In genomic region chr6:33313105-33313708, GRCh38 we compare ENCODE assay signal across 8 cellular contexts. TPM values are rescaled to one million over a fixed set of nuclear protein-coding genes. Genes with fewer than 3 reads are reported as not detected.
A peak's percentile ranks its signal among the peaks of the same experiment; 100 is the strongest.
DNase-seq lines count a peak whose midpoint lies in the region; ATAC-seq and TF ChIP-seq lines count a peak whose summit lies in the region.

No MANE protein-coding gene starts in this region.

- H3K9me3 Mint-ChIP-seq in activated naive CD8-positive, alpha-beta T cell treated with anti-CD3 and anti-CD28 coated beads, Interleukin-2, amount 50 U/mL, for 24 hours, result no peaks in the 10 kb centered on the region

- H3K4me1 ChIP-seq in OCI-LY7 (ENCODE audit: insufficient read depth, low read length, poor library complexity, severe bottlenecking), result peaks cover 31% of the 10 kb centered on the region
- H3K4me1 ChIP-seq in trophoblast cell (ENCODE audit: control insufficient read depth in 1 of 2, insufficient read depth in 2 of 2, low read length in 2 of 2), result peaks cover 12 to 19% of the 10 kb centered on the region in 2 experiments

- H3K4me2 ChIP-seq in OCI-LY7 (ENCODE audit: low read length) (peak overlapping the region; percentile 79), trophoblast cell (ENCODE audit: low read length) (peak overlapping the region; percentile 77)

- H3K79me1 ChIP-seq in trophoblast cell (ENCODE audit: low read length), result peaks cover 18% of the 10 kb centered on the region

- H3K18ac ChIP-seq in trophoblast cell (ENCODE audit: low read length), result peak overlapping the region; percentile 90

- peak overlapping the region; percentile 95 for H3K4me3 Mint-ChIP-seq in activated naive CD8-positive, alpha-beta T cell treated with anti-CD3 and anti-CD28 coated beads, Interleukin-2, amount 50 U/mL, for 24 hours

- peak overlapping the region; percentile 27 for H2BK5ac ChIP-seq in trophoblast cell (ENCODE audit: low read depth, low read length, poor library complexity)

- peak overlapping the region; percentile 63 for H4K8ac ChIP-seq in trophoblast cell (ENCODE audit: low read depth, low read length)

- H3K36me3 ChIP-seq in OCI-LY7 (ENCODE audit: insufficient read depth, low read length) (peaks cover 42% of the 10 kb centered on the region), trophoblast cell (ENCODE audit: control insufficient read depth in 1 of 2, insufficient read depth in 2 of 2, low read length in 2 of 2) (peaks cover 9 to 13% of the 10 kb centered on the region in 2 experiments)

- H2AK5ac ChIP-seq in trophoblast cell (ENCODE audit: low read length), result peak overlapping the region; percentile 49

- peak overlapping the region; percentile 27; the same call in 1 of the 2 replicates for H2AFZ ChIP-seq in OCI-LY7 (ENCODE audit: low read length)
- peak overlapping the region; percentile 24 for H2AFZ ChIP-seq in trophoblast cell (ENCODE audit: insufficient read depth, low read length, poor library complexity)

- intact Hi-C loops in OCI-LY7 (cut with micrococcal nuclease; ENCODE audit: unreplicated experiment) (loop anchor here (5.0 kb wide), 1 partner anchor 99 kb away; the partner anchor contains the start of gene PHF1), cardiac septum (cut with DNase I) (no loop called here)

- TF ChIP-seq CTCF in OCI-LY7 (conservative IDR thresholded peaks at IDR 0.05; ENCODE audit: low read length), result peak; percentile 47; the same call in 1 of the 2 replicates

- no CpG with 5 or more reads among the region's 33 CpGs for WGBS in trophoblast cell (ENCODE audit: extremely low coverage, insufficient coverage, insufficient read length)

- ATAC-seq in HG03095 (IDR thresholded peaks at IDR 0.05; ENCODE audit: unreplicated experiment), result peak; percentile 4
- no peak for ATAC-seq in activated naive CD8-positive, alpha-beta T cell treated with anti-CD3 and anti-CD28 coated beads, Interleukin-2, amount 50 U/mL, for 24 hours
- ATAC-seq in GM19351 (IDR thresholded peaks at IDR 0.05; ENCODE audit: unreplicated experiment), result no peak

- peaks cover 7% of the 10 kb centered on the region; the same call in 1 of the 2 replicates for H4K20me1 ChIP-seq in OCI-LY7 (ENCODE audit: insufficient read depth, low read length)

- peak overlapping the region; percentile 64 for H3K14ac ChIP-seq in trophoblast cell (ENCODE audit: low read length)

- peaks cover 65% of the 10 kb centered on the region for H3K4me1 Mint-ChIP-seq in activated naive CD8-positive, alpha-beta T cell treated with anti-CD3 and anti-CD28 coated beads, Interleukin-2, amount 50 U/mL, for 24 hours

- peak overlapping the region; percentile 97 for H3K27ac Mint-ChIP-seq in activated naive CD8-positive, alpha-beta T cell treated with anti-CD3 and anti-CD28 coated beads, Interleukin-2, amount 50 U/mL, for 24 hours

- no peaks in the 10 kb centered on the region for H3K27me3 ChIP-seq in trophoblast cell (ENCODE audit: insufficient read depth, low read length)

- peak overlapping the region; percentile 33 for H2BK120ac ChIP-seq in trophoblast cell (ENCODE audit: insufficient read depth, low read length, poor library complexity)

- H3K23ac ChIP-seq in trophoblast cell (ENCODE audit: low read length), result no peak overlapping the region

- H3K9me2 ChIP-seq in OCI-LY7 (ENCODE audit: insufficient read depth, low read length), result no peaks in the 10 kb centered on the region

- H3K27me3 Mint-ChIP-seq in activated naive CD8-positive, alpha-beta T cell treated with anti-CD3 and anti-CD28 coated beads, Interleukin-2, amount 50 U/mL, for 24 hours, result no peaks in the 10 kb centered on the region

- DNase-seq in DMS79 (lab: John Stamatoyannopoulos, UW) (peak; percentile 43), OCI-LY7 (ENCODE audit: low spot score) (peak; percentile 76), cardiac septum (ENCODE audit: low spot score) (peak; percentile 90), trophoblast cell (peak; percentile 48 to 50), DMS114 treated with DMSO at 0.1 percent for 48 hours (lab: John Stamatoyannopoulos, UW; ENCODE audit: unreplicated experiment) (no peak)
- peak; percentile 66 for DNase-seq in activated naive CD8-positive, alpha-beta T cell treated with anti-CD3 and anti-CD28 coated beads, Interleukin-2, amount 50 U/mL, for 24 hours

- CTCF ChIA-PET in OCI-LY7 (lab: Charles Lee; ENCODE audit: unreplicated experiment), result no interaction called here

- peak overlapping the region; percentile 31 for H4K12ac ChIP-seq in trophoblast cell (ENCODE audit: low read depth, low read length)

- H3K36me3 Mint-ChIP-seq in activated naive CD8-positive, alpha-beta T cell treated with anti-CD3 and anti-CD28 coated beads, Interleukin-2, amount 50 U/mL, for 24 hours (ENCODE audit: low read depth), result peaks cover 32% of the 10 kb centered on the region

- H3K79me2 ChIP-seq in OCI-LY7 (ENCODE audit: insufficient read depth, low read depth, low read length) (peaks cover 50% of the 10 kb centered on the region), trophoblast cell (ENCODE audit: control insufficient read depth, insufficient read depth, low read length, poor library complexity) (peaks cover 12% of the 10 kb centered on the region)

- peak overlapping the region; percentile 78 for H4K91ac ChIP-seq in trophoblast cell (ENCODE audit: low read depth, low read length)

- H3K4ac ChIP-seq in trophoblast cell (ENCODE audit: low read depth, low read length), result peak overlapping the region; percentile 11

- BruUV-seq in OCI-LY7 (replicated peaks; lab: Mats Ljungman, UMichigan), result no TSS peak

- H2BK12ac ChIP-seq in trophoblast cell (ENCODE audit: low read length), result no peak overlapping the region

- peak overlapping the region; percentile 21 for H3K9ac ChIP-seq in trophoblast cell (ENCODE audit: low read length)

- no peaks in the 10 kb centered on the region for H3K9me3 ChIP-seq in OCI-LY7 (ENCODE audit: low read length)
- H3K9me3 ChIP-seq in trophoblast cell (ENCODE audit: insufficient read depth, low read depth, low read length), result no peaks in the 10 kb centered on the region

- peak overlapping the region; percentile 94 for H3K27ac ChIP-seq in OCI-LY7 (ENCODE audit: low read depth, low read length, poor library complexity, severe bottlenecking)
- peak overlapping the region; percentile 65 for H3K27ac ChIP-seq in trophoblast cell (ENCODE audit: low read depth, low read length)

- POLR2A ChIA-PET in OCI-LY7 (lab: Charles Lee), result interaction anchor here (0.6 to 2.0 kb wide), 10 partner anchors 10 to 458 kb away, joined by 3 to 11 read pairs (median 6); partner anchors contain the start of genes KIFC1, RGL2, RPS18 and VPS52

- H3K4me3 ChIP-seq in OCI-LY7 (ENCODE audit: low read depth, low read length, poor library complexity, severe bottlenecking) (peak overlapping the region; percentile 84), trophoblast cell (ENCODE audit: low read depth, low read length) (peak overlapping the region; percentile 84)

RNA-seq across cellular contexts. Expression of gene TAPBP, which starts 0.7 kb away (rescaled TPM):
- total RNA-seq in OCI-LY7 (2014; rRNA removed; shearing (Covaris generic)), result 73.6 and 106 TPM in 2 replicates
- 148 and 150 TPM in 2 replicates for total RNA-seq in OCI-LY7 (2022)
- total RNA-seq in cardiac septum, result 85.8 TPM
- polyA plus RNA-seq in trophoblast cell (2013), result 62.9 and 65.4 TPM in 2 replicates

RNA-seq across cellular contexts. Expression of gene ZBTB22, which starts 4.3 kb away (rescaled TPM):
- 17.4 and 21.6 TPM in 2 replicates for total RNA-seq in OCI-LY7 (2014; rRNA removed; shearing (Covaris generic))
- total RNA-seq in OCI-LY7 (2022) (14.1 and 18.5 TPM in 2 replicates), cardiac septum (19.9 TPM)
- polyA plus RNA-seq in trophoblast cell (2013), result 10.8 and 10.9 TPM in 2 replicates

RNA-seq across cellular contexts. Expression of gene DAXX, which starts 9.6 kb away (rescaled TPM):
- 77.5 and 79.2 TPM in 2 replicates for total RNA-seq in OCI-LY7 (2014; rRNA removed; shearing (Covaris generic))
- 93.3 and 97.8 TPM in 2 replicates for total RNA-seq in OCI-LY7 (2022)
- 19.8 TPM for total RNA-seq in cardiac septum
- polyA plus RNA-seq in trophoblast cell (2013), result 54.8 and 56.1 TPM in 2 replicates

RNA-seq across cellular contexts. Expression of gene RGL2, which starts 14.5 kb away (rescaled TPM):
- 27.2 and 27.3 TPM in 2 replicates for total RNA-seq in OCI-LY7 (2014; rRNA removed; shearing (Covaris generic))
- total RNA-seq in OCI-LY7 (2022) (67.1 and 67.6 TPM in 2 replicates), cardiac septum (46.9 TPM)
- 151 and 154 TPM in 2 replicates for polyA plus RNA-seq in trophoblast cell (2013)

RNA-seq across cellular contexts. Expression of gene PFDN6, which starts 23.8 kb away (rescaled TPM):
- total RNA-seq in OCI-LY7 (2014; rRNA removed; shearing (Covaris generic)), result 72.5 and 112 TPM in 2 replicates
- 65.4 and 90.6 TPM in 2 replicates for total RNA-seq in OCI-LY7 (2022)
- 35.1 TPM for total RNA-seq in cardiac septum
- polyA plus RNA-seq in trophoblast cell (2013), result 67.7 and 69.0 TPM in 2 replicates
